In genomic region chr21:39666681-39667315, GRCh38 we compare ENCODE assay signal across 21 cellular contexts. TPM values are rescaled to one million over a fixed set of nuclear protein-coding genes. Genes with fewer than 3 reads are reported as not detected.
"Had no signal": no experiment of that assay in that cellular context is flagged by ENCODE, and none has a peak within 500 bp of the region (broad histone marks: within the 10 kb centered on the region; RNA-seq: fewer than 3 reads in every experiment).

No MANE protein-coding gene starts in this region.

- H3K27ac Mint-ChIP-seq: activated CD4-positive, alpha-beta memory T cell treated with anti-CD3 and anti-CD28 coated beads for 36 hours; activated CD4-positive, alpha-beta T cell treated with anti-CD3 and anti-CD28 coated beads for 36 hours; activated naive CD8-positive, alpha-beta T cell; brain; naive thymus-derived CD4-positive, alpha-beta T cell; stimulated activated naive CD8-positive, alpha-beta T cell treated with anti-CD3 and anti-CD28 coated beads, Interleukin-15, Interleukin-2, amounts not matched to agents 100 ng/mL and 50 ng/mL, for 24 hours; T-helper 2 cell treated with Interferon-gamma antibody and Interleukin-4, amounts not matched to agents 5 μg/mL and 100 μg/mL, for 36 hours had no signal

- H3K4me1 ChIP-seq: left lung, upper lobe of left lung had no signal

- H3K36me3 ChIP-seq: left lung, upper lobe of left lung had no signal

- H3K27me3 ChIP-seq: left lung, upper lobe of left lung had no signal

- ATAC-seq: activated CD4-positive, alpha-beta T cell treated with anti-CD3 and anti-CD28 coated beads for 36 hours; left lung; mucosa of descending colon; naive thymus-derived CD4-positive, alpha-beta T cell; WTC11 had no signal

- H3K9me3 ChIP-seq: left lung, mucosa of descending colon, upper lobe of left lung had no signal

- H3K27me3 Mint-ChIP-seq: activated CD4-positive, alpha-beta memory T cell treated with anti-CD3 and anti-CD28 coated beads for 36 hours; activated CD4-positive, alpha-beta T cell treated with anti-CD3 and anti-CD28 coated beads for 36 hours; activated naive CD8-positive, alpha-beta T cell; stimulated activated naive CD8-positive, alpha-beta T cell treated with anti-CD3 and anti-CD28 coated beads, Interleukin-15, Interleukin-2, amounts not matched to agents 100 ng/mL and 50 ng/mL, for 24 hours had no signal

- H3K36me3 Mint-ChIP-seq: activated CD4-positive, alpha-beta memory T cell treated with anti-CD3 and anti-CD28 coated beads for 36 hours; activated naive CD8-positive, alpha-beta T cell; naive thymus-derived CD4-positive, alpha-beta T cell had no signal

- H3K27ac ChIP-seq: left lung, skin epidermis, upper lobe of left lung had no signal

- H3K9me3 Mint-ChIP-seq: activated CD4-positive, alpha-beta memory T cell treated with anti-CD3 and anti-CD28 coated beads for 36 hours; stimulated activated naive CD8-positive, alpha-beta T cell treated with anti-CD3 and anti-CD28 coated beads, Interleukin-15, Interleukin-2, amounts not matched to agents 100 ng/mL and 50 ng/mL, for 24 hours; T-helper 2 cell treated with Interferon-gamma antibody and Interleukin-4, amounts not matched to agents 5 μg/mL and 100 μg/mL, for 36 hours; WTC11 had no signal

- H3K4me3 ChIP-seq: left lung, mucosa of descending colon, skin epidermis, upper lobe of left lung had no signal

- H3K4me3 Mint-ChIP-seq: activated CD4-positive, alpha-beta memory T cell treated with anti-CD3 and anti-CD28 coated beads for 36 hours; activated CD4-positive, alpha-beta T cell treated with anti-CD3 and anti-CD28 coated beads for 36 hours; activated naive CD8-positive, alpha-beta T cell; brain; naive thymus-derived CD4-positive, alpha-beta T cell; stimulated activated naive CD8-positive, alpha-beta T cell treated with anti-CD3 and anti-CD28 coated beads, Interleukin-15, Interleukin-2, amounts not matched to agents 100 ng/mL and 50 ng/mL, for 24 hours; T-helper 2 cell treated with Interferon-gamma antibody and Interleukin-4, amounts not matched to agents 5 μg/mL and 100 μg/mL, for 36 hours; WTC11 had no signal

- H3K4me1 Mint-ChIP-seq: activated CD4-positive, alpha-beta T cell treated with anti-CD3 and anti-CD28 coated beads for 36 hours; naive thymus-derived CD4-positive, alpha-beta T cell had no signal

- DNase-seq: activated CD4-positive, alpha-beta memory T cell treated with anti-CD3 and anti-CD28 coated beads for 36 hours; activated CD4-positive, alpha-beta T cell treated with anti-CD3 and anti-CD28 coated beads for 36 hours; caudate nucleus; erythroblast; foreskin melanocyte; glutamatergic neuron; hypothalamus; left lung; mucosa of descending colon; naive thymus-derived CD4-positive, alpha-beta T cell; posterior cingulate gyrus; SW 1271; upper lobe of left lung had no signal

RNA-seq across cellular contexts. Expression of gene B3GALT5, which starts 54.1 kb away (rescaled TPM):
- total RNA-seq: activated CD4-positive, alpha-beta memory T cell treated with anti-CD3 and anti-CD28 coated beads for 36 hours; activated CD4-positive, alpha-beta T cell treated with anti-CD3 and anti-CD28 coated beads for 36 hours; lung microvascular endothelial cell; naive thymus-derived CD4-positive, alpha-beta T cell had no signal
- polyA plus RNA-seq: keratinocyte; naive thymus-derived CD4-positive, alpha-beta T cell had no signal
